Comparison of ENCODE assay signal across 33 cellular contexts in the genomic region with DNA sequence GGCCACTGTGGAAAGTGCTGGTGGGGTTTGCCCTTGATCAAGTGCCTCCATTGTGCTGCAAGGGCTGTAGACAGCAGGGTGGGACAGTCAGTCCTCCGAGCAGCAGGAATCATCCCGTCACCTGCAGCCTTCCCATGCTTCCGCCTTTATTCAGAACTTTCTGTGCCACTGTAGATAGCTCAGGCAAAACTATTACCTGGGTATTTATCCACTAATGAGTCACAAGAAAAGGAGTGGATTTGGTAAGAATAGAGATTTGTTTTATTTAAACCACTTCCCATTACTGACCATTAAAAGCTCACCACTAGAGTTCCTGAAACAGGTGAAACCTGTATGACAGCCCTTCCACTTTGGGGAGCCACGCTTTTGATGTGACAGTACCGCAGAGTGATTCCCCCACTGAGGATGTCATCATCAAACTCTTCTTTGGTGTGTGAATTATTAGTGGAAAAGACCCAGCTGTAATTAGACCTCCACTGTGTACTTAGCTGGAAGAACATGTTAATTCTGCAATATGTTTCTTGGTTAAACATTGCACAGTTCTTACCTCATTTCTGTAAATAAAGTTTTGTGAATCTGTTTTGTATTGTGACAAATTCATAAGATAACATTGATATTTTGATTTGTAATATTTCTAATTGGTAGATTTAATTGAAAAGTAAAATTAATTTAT.
A peak's percentile ranks its signal among the peaks of the same experiment; 100 is the strongest.
DNase-seq lines count a peak whose midpoint lies in the region; ATAC-seq, FAIRE-seq and TF ChIP-seq lines count a peak whose summit lies in the region.
"Had no signal": no experiment of that assay in that cellular context is flagged by ENCODE, and none has a peak within 500 bp of the region (broad histone marks: within the 10 kb centered on the region; RNA-seq: fewer than 3 reads in every experiment).

No MANE protein-coding gene starts in this region.

- H2AFZ ChIP-seq in OCI-LY7 (ENCODE audit: low read length) (no peak overlapping the region), endothelial cell of umbilical vein (ENCODE audit: low read depth, low read length) (no peak overlapping the region)

- POLR2A ChIA-PET in OCI-LY7 (lab: Charles Lee), result no interaction called here
- POLR2A ChIA-PET in endothelial cell of umbilical vein (lab: Charles Lee), result no interaction called here

- 72 to 76% methylated on average over 5 of the region's 5 CpGs for whole genome bisulfite sequencing in pancreas, 2 donors

- BruUV-seq in OCI-LY7 (replicated peaks; lab: Mats Ljungman, UMichigan) (TSS peak; percentile 32), endothelial cell of umbilical vein (replicated peaks; lab: Mats Ljungman, UMichigan) (TSS peak; percentile 19)

- H4K20me1 ChIP-seq in OCI-LY7 (ENCODE audit: insufficient read depth, low read length) (no peaks in the 10 kb centered on the region), endothelial cell of umbilical vein (replicated peaks; ENCODE audit: control insufficient read depth, extremely low read depth, insufficient read depth, low read length) (no peaks in the 10 kb centered on the region)

- peaks cover 34% of the 10 kb centered on the region for H3K4me1 Mint-ChIP-seq in T-helper 1 cell treated with Interleukin-12 subunit alpha and Interleukin-12 subunit beta and Interleukin-4 antibody, amounts not matched to agents 30 μg/mL and 1 μg/mL, for 36 hours (ENCODE audit: low read depth)
- H3K4me1 Mint-ChIP-seq in stimulated activated memory B cell treated with anti-CD40 and anti-IgM and Interleukin-4, amounts not matched to agents 10 μg/mL and 1 μg/mL and 100 μg/mL, for 72 hours, result peaks cover 7% of the 10 kb centered on the region

- H3K9ac ChIP-seq in endothelial cell of umbilical vein (replicated peaks; ENCODE audit: extremely low read depth, insufficient read depth, low read length), result no peak overlapping the region
- H3K9ac ChIP-seq: KMS-11 had no signal

- H3K27ac ChIP-seq in OCI-LY7 (ENCODE audit: low read depth, low read length, poor library complexity, severe bottlenecking), result no peak overlapping the region
- no peak overlapping the region for H3K27ac ChIP-seq in endothelial cell of umbilical vein (ENCODE audit: insufficient read depth, low read depth, low read length)
- H3K27ac ChIP-seq in pancreas, result no peak overlapping the region
- H3K27ac ChIP-seq: A549, colonic mucosa, heart left ventricle, KMS-11, thyroid gland, WERI-Rb-1 had no signal

- DNase-seq in T-helper 1 cell (no peak), OCI-LY7 (ENCODE audit: low spot score) (no peak), endothelial cell of umbilical vein (ENCODE audit: low read depth, low spot score) (no peak), pancreas (no peak), C1 segment of cervical spinal cord (lab: John Stamatoyannopoulos, UW) (no peak)
- no peak for DNase-seq in stimulated activated naive CD4-positive, alpha-beta T cell (lab: John Stamatoyannopoulos, UW)
- DNase-seq: activated CD4-positive, alpha-beta T cell treated with anti-CD3 and anti-CD28 coated beads, Interleukin-2, amount 50 U/mL, for 1 hour; activated CD8-positive, alpha-beta memory T cell treated with anti-CD3 and anti-CD28 coated beads, Interleukin-2, amount 10 ng/mL, durations not matched to agents 7 days and 5 days; activated naive CD4-positive, alpha-beta T cell treated with Interleukin-2 at 50 U/mL for 16 hours; anterior cingulate cortex; colonic mucosa; DND-41; effector CD8-positive, alpha-beta T cell; erythroblast; foreskin fibroblast; heart left ventricle; left cardiac atrium; NCI-H2081 treated with DMSO at 0.1 percent for 48 hours; NCI-H446; NCI-H774; T-helper 9 cell; thyroid gland; WERI-Rb-1 had no signal

- no peak for TF ChIP-seq POLR2A in endothelial cell of umbilical vein (IDR thresholded peaks at IDR 0.05; ENCODE audit: low read depth, low read length)

- TF ChIP-seq CTCF in OCI-LY7 (conservative IDR thresholded peaks at IDR 0.05; ENCODE audit: low read length), result no peak
- no peak for TF ChIP-seq CTCF in endothelial cell of umbilical vein (IDR thresholded peaks at IDR 0.05; ENCODE audit: extremely low read depth in 1 of 2, insufficient read depth in 1 of 2, low read depth in 1 of 2, low read length in 2 of 2)
- TF ChIP-seq CTCF in pancreas (IDR thresholded peaks at IDR 0.05), result no peak

- H3K79me2 ChIP-seq in OCI-LY7 (ENCODE audit: insufficient read depth, low read depth, low read length), result no peaks in the 10 kb centered on the region
- no peaks in the 10 kb centered on the region for H3K79me2 ChIP-seq in endothelial cell of umbilical vein (ENCODE audit: control insufficient read depth, insufficient read depth, low read length)

- H3K36me3 Mint-ChIP-seq in T-helper 1 cell treated with Interleukin-12 subunit alpha and Interleukin-12 subunit beta and Interleukin-4 antibody, amounts not matched to agents 30 μg/mL and 1 μg/mL, for 36 hours (ENCODE audit: low read depth), result peaks cover 26% of the 10 kb centered on the region
- H3K36me3 Mint-ChIP-seq in stimulated activated memory B cell treated with anti-CD40 and anti-IgM and Interleukin-4, amounts not matched to agents 10 μg/mL and 1 μg/mL and 100 μg/mL, for 72 hours, result peaks cover 49% of the 10 kb centered on the region

- H3K9me3 Mint-ChIP-seq in T-helper 1 cell treated with Interleukin-12 subunit alpha and Interleukin-12 subunit beta and Interleukin-4 antibody, amounts not matched to agents 30 μg/mL and 1 μg/mL, for 36 hours, result no peaks in the 10 kb centered on the region
- no peaks in the 10 kb centered on the region for H3K9me3 Mint-ChIP-seq in stimulated activated memory B cell treated with anti-CD40 and anti-IgM and Interleukin-4, amounts not matched to agents 10 μg/mL and 1 μg/mL and 100 μg/mL, for 72 hours
- H3K9me3 Mint-ChIP-seq: memory B cell; stimulated activated naive CD8-positive, alpha-beta T cell treated with anti-CD3 and anti-CD28 coated beads, Interleukin-15, Interleukin-2, amounts not matched to agents 100 ng/mL and 50 ng/mL, for 24 hours had no signal

- CTCF ChIA-PET in OCI-LY7 (lab: Charles Lee; ENCODE audit: unreplicated experiment), result no interaction called here
- CTCF ChIA-PET in endothelial cell of umbilical vein (lab: Charles Lee), result interaction anchor here (1.0 kb wide), 1 partner anchor 13 kb away, joined by 3 read pairs; no protein-coding TSS in a partner anchor

- H3K27ac Mint-ChIP-seq in T-helper 1 cell treated with Interleukin-12 subunit alpha and Interleukin-12 subunit beta and Interleukin-4 antibody, amounts not matched to agents 30 μg/mL and 1 μg/mL, for 36 hours, result peak overlapping the region; percentile 7
- no peak overlapping the region for H3K27ac Mint-ChIP-seq in stimulated activated memory B cell treated with anti-CD40 and anti-IgM and Interleukin-4, amounts not matched to agents 10 μg/mL and 1 μg/mL and 100 μg/mL, for 72 hours
- H3K27ac Mint-ChIP-seq: activated CD8-positive, alpha-beta memory T cell treated with anti-CD3 and anti-CD28 coated beads, Interleukin-2, amount 10 ng/mL, durations not matched to agents 7 days and 5 days; B cell; memory B cell; stimulated activated naive CD8-positive, alpha-beta T cell treated with anti-CD3 and anti-CD28 coated beads, Interleukin-15, Interleukin-2, amounts not matched to agents 100 ng/mL and 50 ng/mL, for 24 hours had no signal

- ATAC-seq in pancreas, result peak; percentile 40 to 54 (median 50)
- no peak for ATAC-seq in stimulated activated memory B cell treated with anti-CD40 and anti-IgM and Interleukin-4, amounts not matched to agents 10 μg/mL and 1 μg/mL and 100 μg/mL, for 72 hours
- ATAC-seq: A549; activated CD8-positive, alpha-beta memory T cell treated with anti-CD3 and anti-CD28 coated beads, Interleukin-2, amount 10 ng/mL, durations not matched to agents 7 days and 5 days; heart left ventricle; left cardiac atrium had no signal

- intact Hi-C loops in OCI-LY7 (cut with micrococcal nuclease; ENCODE audit: unreplicated experiment), result no loop called here
- intact Hi-C loops in endothelial cell of umbilical vein (cut with micrococcal nuclease), result no loop called here
- intact Hi-C loops in pancreas (cut with DNase I), result no loop called here

- dilution Hi-C loops in endothelial cell of umbilical vein (cut with MboI; ENCODE audit: extremely low pct_ligation_motif_present, low sequenced_read_pairs), result no loop called here

- FAIRE-seq in endothelial cell of umbilical vein (lab: Jason Lieb, UNC) (peak; percentile 31), pancreas (lab: Jason Lieb, UNC) (no peak)
- FAIRE-seq: A549, GM19239, HTR-8/SVneo had no signal

- peaks cover 71% of the 10 kb centered on the region for H3K36me3 ChIP-seq in OCI-LY7 (ENCODE audit: insufficient read depth, low read length)
- H3K36me3 ChIP-seq in endothelial cell of umbilical vein (ENCODE audit: control insufficient read depth in 2 of 2, extremely low read depth in 1 of 2, insufficient read depth in 2 of 2, low read length in 2 of 2), result peaks cover 15 to 17% of the 10 kb centered on the region in 2 experiments
- H3K36me3 ChIP-seq in pancreas, result peaks cover 0 to 7% (median 3%) of the 10 kb centered on the region in 3 donors

- no peak overlapping the region for H3K4me3 Mint-ChIP-seq in T-helper 1 cell treated with Interleukin-12 subunit alpha and Interleukin-12 subunit beta and Interleukin-4 antibody, amounts not matched to agents 30 μg/mL and 1 μg/mL, for 36 hours
- no peak overlapping the region for H3K4me3 Mint-ChIP-seq in stimulated activated memory B cell treated with anti-CD40 and anti-IgM and Interleukin-4, amounts not matched to agents 10 μg/mL and 1 μg/mL and 100 μg/mL, for 72 hours
- H3K4me3 Mint-ChIP-seq: activated CD8-positive, alpha-beta memory T cell treated with anti-CD3 and anti-CD28 coated beads, Interleukin-2, amount 10 ng/mL, durations not matched to agents 7 days and 5 days; B cell; memory B cell; stimulated activated naive CD8-positive, alpha-beta T cell treated with anti-CD3 and anti-CD28 coated beads, Interleukin-15, Interleukin-2, amounts not matched to agents 100 ng/mL and 50 ng/mL, for 24 hours had no signal

- H3K27me3 ChIP-seq in endothelial cell of umbilical vein (ENCODE audit: control insufficient read depth in 2 of 2, insufficient read depth in 2 of 2, low read length in 2 of 2) (no peaks in the 10 kb centered on the region), pancreas (no peaks in the 10 kb centered on the region)
- H3K27me3 ChIP-seq: colonic mucosa, heart left ventricle, thyroid gland had no signal

- no peaks in the 10 kb centered on the region for H3K9me1 ChIP-seq in endothelial cell of umbilical vein (replicated peaks; ENCODE audit: control insufficient read depth, extremely low read depth, insufficient read depth, low read length)

- no peak overlapping the region for H3K4me2 ChIP-seq in OCI-LY7 (ENCODE audit: low read length)
- H3K4me2 ChIP-seq in endothelial cell of umbilical vein (ENCODE audit: insufficient read depth, low read length), result no peak overlapping the region
- H3K4me2 ChIP-seq: A549, KMS-11 had no signal

- H3K4me3 ChIP-seq in OCI-LY7 (ENCODE audit: low read depth, low read length, poor library complexity, severe bottlenecking) (no peak overlapping the region), endothelial cell of umbilical vein (replicated peaks in 1 of 3; ENCODE audit: insufficient read depth in 1 of 3, low read depth in 1 of 3, low read length in 3 of 3) (no peak overlapping the region), pancreas (no peak overlapping the region)
- H3K4me3 ChIP-seq: A549, colonic mucosa, HAP-1, heart left ventricle, thyroid gland had no signal

- H3K4me1 ChIP-seq in OCI-LY7 (ENCODE audit: insufficient read depth, low read length, poor library complexity, severe bottlenecking) (no peaks in the 10 kb centered on the region), endothelial cell of umbilical vein (ENCODE audit: control insufficient read depth, extremely low read depth, insufficient read depth, low read length) (no peaks in the 10 kb centered on the region), pancreas (peaks cover 0 to 13% (median 8%) of the 10 kb centered on the region in 3 donors)
- H3K4me1 ChIP-seq: A549, colonic mucosa, HAP-1, thyroid gland had no signal

- no peaks in the 10 kb centered on the region for H3K27me3 Mint-ChIP-seq in T-helper 1 cell treated with Interleukin-12 subunit alpha and Interleukin-12 subunit beta and Interleukin-4 antibody, amounts not matched to agents 30 μg/mL and 1 μg/mL, for 36 hours (ENCODE audit: low read depth)
- H3K27me3 Mint-ChIP-seq in stimulated activated memory B cell treated with anti-CD40 and anti-IgM and Interleukin-4, amounts not matched to agents 10 μg/mL and 1 μg/mL and 100 μg/mL, for 72 hours, result no peaks in the 10 kb centered on the region
- H3K27me3 Mint-ChIP-seq: activated CD8-positive, alpha-beta memory T cell treated with anti-CD3 and anti-CD28 coated beads, Interleukin-2, amount 10 ng/mL, durations not matched to agents 7 days and 5 days; B cell; memory B cell; stimulated activated naive CD8-positive, alpha-beta T cell treated with anti-CD3 and anti-CD28 coated beads, Interleukin-15, Interleukin-2, amounts not matched to agents 100 ng/mL and 50 ng/mL, for 24 hours had no signal

- H3K9me2 ChIP-seq in OCI-LY7 (ENCODE audit: insufficient read depth, low read length), result no peaks in the 10 kb centered on the region

- H3K9me3 ChIP-seq in OCI-LY7 (ENCODE audit: low read length) (no peaks in the 10 kb centered on the region), endothelial cell of umbilical vein (replicated peaks; ENCODE audit: control insufficient read depth, insufficient read depth, low read length) (no peaks in the 10 kb centered on the region), pancreas (no peaks in the 10 kb centered on the region)
- H3K9me3 ChIP-seq: A549, colonic mucosa, HAP-1, heart left ventricle, thyroid gland had no signal
